8 cellular contexts compared by ENCODE assay signal in genomic region chr20:53578492-53579222, GRCh38. TPM values are rescaled to one million over a fixed set of nuclear protein-coding genes. Genes with fewer than 3 reads are reported as not detected.
DNase-seq lines count a peak whose midpoint lies in the region; ATAC-seq and TF ChIP-seq lines count a peak whose summit lies in the region.

No MANE protein-coding gene starts in this region.

- H3K27ac ChIP-seq in VCaP (peak overlapping the region; percentile 50), duodenal mucosa (ENCODE audit: low read depth, low read length) (no peak overlapping the region)

- ATAC-seq in HG03139 (IDR thresholded peaks at IDR 0.05; ENCODE audit: unreplicated experiment) = peak; percentile 42
- ATAC-seq in stimulated activated naive CD8-positive, alpha-beta T cell treated with anti-CD3 and anti-CD28 coated beads, Interleukin-15, Interleukin-2, amounts not matched to agents 100 U/mL and 50 U/mL, for 24 hours = peak; percentile 50

- H3K4me3 ChIP-seq in duodenal mucosa (ENCODE audit: low read depth in 1 of 2, low read length in 2 of 2) = peak overlapping the region; percentile 50 to 60

- no peaks in the 10 kb centered on the region for H3K27me3 ChIP-seq in duodenal mucosa (ENCODE audit: control insufficient read depth in 1 of 2, insufficient read depth in 2 of 2, low read length in 2 of 2)

- peaks cover 53 to 60% of the 10 kb centered on the region in 2 donors for H3K4me1 ChIP-seq in duodenal mucosa (ENCODE audit: control insufficient read depth in 1 of 2, insufficient read depth in 2 of 2, low read length in 2 of 2)

- TF ChIP-seq CTCF in VCaP (conservative IDR thresholded peaks at IDR 0.05) = peak; percentile 85

- H3K36me3 ChIP-seq in duodenal mucosa (ENCODE audit: control insufficient read depth in 1 of 2, insufficient read depth in 2 of 2, low read length in 2 of 2) = peaks cover 50 to 62% of the 10 kb centered on the region in 2 donors

- peak overlapping the region in 1 of 2 donors; percentile 30 for H3K9ac ChIP-seq in duodenal mucosa (ENCODE audit: low read depth in 1 of 2, low read length in 2 of 2)

- peak; percentile 57 for DNase-seq in activated CD4-positive, CD25-positive, alpha-beta regulatory T cell treated with anti-CD3 and anti-CD28 coated beads, Interleukin-2, amount 50 U/mL, for 16 hours (ENCODE audit: low read depth, low spot score)
- no peak for DNase-seq in activated CD4-positive, CD25-positive, alpha-beta regulatory T cell treated with anti-CD3 and anti-CD28 coated beads, Interleukin-2, amount 50 U/mL, for 72 hours
- DNase-seq in NCI-H345 (lab: John Stamatoyannopoulos, UW) (peak; percentile 79), lung microvascular endothelial cell (ENCODE audit: low read depth in 2 of 2) (peak; percentile 91 to 94)
- DNase-seq in stimulated activated naive CD8-positive, alpha-beta T cell treated with anti-CD3 and anti-CD28 coated beads, Interleukin-15, Interleukin-2, amounts not matched to agents 100 U/mL and 50 U/mL, for 24 hours = peak; percentile 51

- H3K9me3 ChIP-seq in duodenal mucosa (ENCODE audit: control insufficient read depth in 1 of 2, low read length in 2 of 2) = no peaks in the 10 kb centered on the region

RNA-seq across cellular contexts. Expression of gene ZNF217, which starts 15.0 kb away (rescaled TPM):
- total RNA-seq in lung microvascular endothelial cell = 8.3 and 9.7 TPM in 2 replicates
